Comparison of ENCODE assay signal across 27 cellular contexts in genomic region chr11:113435190-113435968, GRCh38. TPM values are rescaled to one million over a fixed set of nuclear protein-coding genes. Genes with fewer than 3 reads are reported as not detected.
"Had no signal": no experiment of that assay in that cellular context is flagged by ENCODE, and none has a peak within 500 bp of the region (broad histone marks: within the 10 kb centered on the region; RNA-seq: fewer than 3 reads in every experiment).

No MANE protein-coding gene starts in this region.

- H3K36me3 ChIP-seq: esophagus squamous epithelium, right atrium auricular region, sigmoid colon, thoracic aorta, tibial nerve, upper lobe of left lung had no signal

- H3K27ac Mint-ChIP-seq: effector memory CD8-positive, alpha-beta T cell; naive thymus-derived CD8-positive, alpha-beta T cell; nephron progenitor cell; progenitor cell of endocrine pancreas; stimulated activated effector memory CD8-positive, alpha-beta T cell treated with anti-CD3 and anti-CD28 coated beads, Interleukin-12 subunit alpha, Interleukin-12 subunit beta, amount 100 ng/mL, for 72 hours had no signal

- H3K9ac ChIP-seq: parathyroid adenoma had no signal

- ATAC-seq: effector memory CD8-positive, alpha-beta T cell; left lobe of liver; naive thymus-derived CD8-positive, alpha-beta T cell had no signal

- H2AFZ ChIP-seq: parathyroid adenoma had no signal

- H3K79me2 ChIP-seq: parathyroid adenoma had no signal

- H3K9me3 Mint-ChIP-seq: effector memory CD8-positive, alpha-beta T cell; naive thymus-derived CD8-positive, alpha-beta T cell; nephron progenitor cell; stimulated activated effector memory CD8-positive, alpha-beta T cell treated with anti-CD3 and anti-CD28 coated beads, Interleukin-12 subunit alpha, Interleukin-12 subunit beta, amount 100 ng/mL, for 72 hours had no signal

- H3K4me3 ChIP-seq: esophagus squamous epithelium, right atrium auricular region, sigmoid colon, thoracic aorta, tibial nerve, upper lobe of left lung had no signal

- H3K4me1 Mint-ChIP-seq: naive thymus-derived CD8-positive, alpha-beta T cell; stimulated activated effector memory CD8-positive, alpha-beta T cell treated with anti-CD3 and anti-CD28 coated beads, Interleukin-12 subunit alpha, Interleukin-12 subunit beta, amount 100 ng/mL, for 72 hours had no signal

- H3K36me3 Mint-ChIP-seq: naive thymus-derived CD8-positive, alpha-beta T cell; stimulated activated effector memory CD8-positive, alpha-beta T cell treated with anti-CD3 and anti-CD28 coated beads, Interleukin-12 subunit alpha, Interleukin-12 subunit beta, amount 100 ng/mL, for 72 hours had no signal

- H3K9me3 ChIP-seq: esophagus squamous epithelium, right atrium auricular region, sigmoid colon, thoracic aorta, tibial nerve, upper lobe of left lung had no signal

- DNase-seq: cerebellar nuclear complex; cortex of kidney; effector memory CD8-positive, alpha-beta T cell; erythroblast; esophagus squamous epithelium; foreskin melanocyte; kidney; mesendoderm; midbrain; naive thymus-derived CD8-positive, alpha-beta T cell; nephron progenitor cell; sigmoid colon; stimulated activated CD4-positive, alpha-beta T cell treated with anti-CD3 and anti-CD28 coated beads, Interleukin-2, amount 100 ng/mL, for 24 hours; stimulated activated CD4-positive, alpha-beta T cell treated with anti-CD3 and anti-CD28 coated beads, Interleukin-4, amount 100 ng/mL, for 24 hours; stimulated activated naive CD4-positive, alpha-beta T cell treated with Interleukin-2 at 50 U/mL for 16 hours had no signal

- H3K4me3 Mint-ChIP-seq: effector memory CD8-positive, alpha-beta T cell; naive thymus-derived CD8-positive, alpha-beta T cell; nephron progenitor cell; stimulated activated effector memory CD8-positive, alpha-beta T cell treated with anti-CD3 and anti-CD28 coated beads, Interleukin-12 subunit alpha, Interleukin-12 subunit beta, amount 100 ng/mL, for 72 hours had no signal

- H3K27me3 ChIP-seq: right atrium auricular region, sigmoid colon, tibial nerve, upper lobe of left lung had no signal

- H3K27ac ChIP-seq: esophagus squamous epithelium, parathyroid adenoma, right atrium auricular region, sigmoid colon, thoracic aorta, upper lobe of left lung had no signal

- H3K4me1 ChIP-seq: esophagus squamous epithelium, parathyroid adenoma, right atrium auricular region, sigmoid colon had no signal

RNA-seq across cellular contexts. Expression of gene DRD2, which starts 39.8 kb away (rescaled TPM):
- total RNA-seq: dermis microvascular lymphatic vessel endothelial cell; left lobe of liver; lung microvascular endothelial cell; naive thymus-derived CD8-positive, alpha-beta T cell; right atrium auricular region; skeletal muscle tissue; thoracic aorta had no signal
- polyA plus RNA-seq: naive thymus-derived CD8-positive, alpha-beta T cell had no signal

RNA-seq across cellular contexts. Expression of gene ANKK1, which starts 47.8 kb away (rescaled TPM):
- total RNA-seq: dermis microvascular lymphatic vessel endothelial cell, lung microvascular endothelial cell, myocyte, right atrium auricular region, skeletal muscle tissue had no signal
- polyA plus RNA-seq: naive thymus-derived CD8-positive, alpha-beta T cell had no signal
